In the genomic region with DNA sequence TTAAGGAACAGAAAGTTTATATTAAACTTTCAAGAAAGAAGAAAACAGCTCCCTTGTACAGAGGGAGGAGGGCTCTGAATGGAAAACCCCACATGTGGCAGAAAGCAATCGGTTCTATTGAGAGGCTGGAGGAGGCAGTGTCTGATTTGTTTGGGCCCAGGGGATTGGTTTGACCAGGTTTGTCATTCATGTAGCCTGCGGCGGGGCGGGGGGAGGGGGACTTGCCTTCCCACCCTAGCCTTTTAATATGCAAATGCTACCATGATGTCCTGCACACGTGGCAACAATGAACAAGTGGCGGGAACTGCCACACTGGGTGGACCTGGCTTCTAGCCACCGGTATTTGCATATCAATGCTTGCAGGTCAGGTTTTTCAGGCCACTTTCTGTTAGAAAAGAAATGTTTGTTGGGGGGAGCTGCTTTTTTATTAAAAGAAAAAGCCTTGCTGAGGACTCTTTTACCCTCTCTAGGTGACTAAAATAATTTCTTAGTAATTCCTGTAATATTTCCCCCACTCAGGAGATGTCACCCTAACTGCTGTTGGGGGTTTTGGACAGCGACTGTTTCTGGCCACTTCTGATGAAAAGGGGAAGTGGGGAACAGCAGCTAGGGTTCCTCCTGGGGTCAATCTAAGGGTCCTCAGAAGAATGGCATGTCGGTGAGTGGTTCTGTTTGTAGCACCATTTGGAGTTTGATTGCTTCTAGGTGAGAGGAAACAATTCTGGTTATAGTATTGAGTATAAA, we compare ENCODE assay signal across 27 cellular contexts.
DNase-seq lines count a peak whose midpoint lies in the region; ATAC-seq and TF ChIP-seq lines count a peak whose summit lies in the region.
"Had no signal": no experiment of that assay in that cellular context is flagged by ENCODE, and none has a peak within 500 bp of the region (broad histone marks: within the 10 kb centered on the region; RNA-seq: fewer than 3 reads in every experiment).

No MANE protein-coding gene starts in this region.

- ATAC-seq in HG03159 (IDR thresholded peaks at IDR 0.05; ENCODE audit: unreplicated experiment): peak; percentile 46
- no peak for ATAC-seq in natural killer cell treated with Interleukin-12 subunit alpha and Interleukin-12 subunit beta and Interleukin-15 and Interleukin-18, amount 100 ng/mL, for 72 hours
- ATAC-seq in HG02798 (IDR thresholded peaks at IDR 0.05; ENCODE audit: poor library complexity, unreplicated experiment): no peak
- ATAC-seq: activated naive CD4-positive, alpha-beta T cell treated with anti-CD3 and anti-CD28 coated beads, Interleukin-2, amount 50 U/mL, for 72 hours; gastrocnemius medialis; left lung; natural killer cell; stimulated activated effector memory CD8-positive, alpha-beta T cell treated with anti-CD3 and anti-CD28 coated beads, Interleukin-12 subunit alpha, Interleukin-12 subunit beta, amount 100 ng/mL, for 72 hours had no signal

- H3K4me1 ChIP-seq in iPS DF 6.9 (ENCODE audit: control insufficient read depth, insufficient read depth, low read length): no peaks in the 10 kb centered on the region
- H3K4me1 ChIP-seq: BLaER1 treated with 17β-estradiol and CSF1 and Interleukin-3, amounts not matched to agents 10 nM and 100 nM; esophagus muscularis mucosa; gastrocnemius medialis; left lung; sigmoid colon; uterus had no signal

- H3K4me1 Mint-ChIP-seq in natural killer cell treated with Interleukin-12 subunit alpha and Interleukin-12 subunit beta and Interleukin-15 and Interleukin-18, amount 100 ng/mL, for 72 hours (ENCODE audit: low read depth in 2 of 2): no peaks in the 10 kb centered on the region
- no peaks in the 10 kb centered on the region for H3K4me1 Mint-ChIP-seq in HFFc6 (ENCODE audit: low read depth)
- H3K4me1 Mint-ChIP-seq: IgD-negative memory B cell; mesothelial cell of epicardium; natural killer cell; stimulated activated effector memory CD8-positive, alpha-beta T cell treated with anti-CD3 and anti-CD28 coated beads, Interleukin-12 subunit alpha, Interleukin-12 subunit beta, amount 100 ng/mL, for 72 hours had no signal

- whole genome bisulfite sequencing in iPS DF 6.9 (ENCODE audit: insufficient coverage, insufficient read length): no CpG with 5 or more reads among the region's 9 CpGs

- no peaks in the 10 kb centered on the region for H3K27me3 Mint-ChIP-seq in natural killer cell treated with Interleukin-12 subunit alpha and Interleukin-12 subunit beta and Interleukin-15 and Interleukin-18, amount 100 ng/mL, for 72 hours
- peaks cover 3% of the 10 kb centered on the region; the same call in 1 of the 2 replicates for H3K27me3 Mint-ChIP-seq in HFFc6 (ENCODE audit: insufficient read depth)
- H3K27me3 Mint-ChIP-seq: IgD-negative memory B cell had no signal

- H3K27ac ChIP-seq in iPS DF 6.9 (ENCODE audit: low read length): no peak overlapping the region
- H3K27ac ChIP-seq: BLaER1 treated with 17β-estradiol and CSF1 and Interleukin-3, amounts not matched to agents 10 nM and 100 nM; esophagus muscularis mucosa; gastrocnemius medialis; HL-60; left lung; sigmoid colon; uterus had no signal

- H3K4me3 ChIP-seq in GM12865 (ENCODE audit: low read depth, low read length) (no peak overlapping the region), iPS DF 6.9 (ENCODE audit: low read length) (no peak overlapping the region)
- H3K4me3 ChIP-seq: BLaER1 treated with 17β-estradiol and CSF1 and Interleukin-3, amounts not matched to agents 10 nM and 100 nM; esophagus muscularis mucosa; gastrocnemius medialis; left lung; sigmoid colon; uterus had no signal

- no peaks in the 10 kb centered on the region for H3K36me3 Mint-ChIP-seq in natural killer cell treated with Interleukin-12 subunit alpha and Interleukin-12 subunit beta and Interleukin-15 and Interleukin-18, amount 100 ng/mL, for 72 hours
- no peaks in the 10 kb centered on the region for H3K36me3 Mint-ChIP-seq in HFFc6 (ENCODE audit: low read depth)
- H3K36me3 Mint-ChIP-seq: activated naive CD4-positive, alpha-beta T cell treated with anti-CD3 and anti-CD28 coated beads, Interleukin-2, amount 50 U/mL, for 72 hours; IgD-negative memory B cell; mesothelial cell of epicardium; natural killer cell; stimulated activated effector memory CD8-positive, alpha-beta T cell treated with anti-CD3 and anti-CD28 coated beads, Interleukin-12 subunit alpha, Interleukin-12 subunit beta, amount 100 ng/mL, for 72 hours had no signal

- H3K9me3 ChIP-seq in iPS DF 6.9 (ENCODE audit: control insufficient read depth, insufficient read depth, low read length): no peaks in the 10 kb centered on the region; the same call in 1 of the 2 replicates
- H3K9me3 ChIP-seq: esophagus muscularis mucosa, gastrocnemius medialis, uterus had no signal

- no peak overlapping the region for H3K4me3 Mint-ChIP-seq in natural killer cell treated with Interleukin-12 subunit alpha and Interleukin-12 subunit beta and Interleukin-15 and Interleukin-18, amount 100 ng/mL, for 72 hours
- H3K4me3 Mint-ChIP-seq in HFFc6: no peak overlapping the region
- H3K4me3 Mint-ChIP-seq: IgD-negative memory B cell; mesothelial cell of epicardium; natural killer cell; stimulated activated effector memory CD8-positive, alpha-beta T cell treated with anti-CD3 and anti-CD28 coated beads, Interleukin-12 subunit alpha, Interleukin-12 subunit beta, amount 100 ng/mL, for 72 hours had no signal

- TF ChIP-seq CTCF in GM12865 (IDR thresholded peaks at IDR 0.05; ENCODE audit: insufficient read depth, low read depth, low read length, missing control alignments) (no peak), HFFc6 (IDR thresholded peaks at IDR 0.05) (no peak)

- DNase-seq in GM12865 (ENCODE audit: low read depth) (peak; percentile 15), RPMI8226 (peak; percentile 31), iPS DF 6.9 (ENCODE audit: low read depth, low spot score) (peak; percentile 83), HFFc6 (no peak)
- no peak for DNase-seq in stimulated activated CD4-positive, alpha-beta T cell treated with anti-CD3 and anti-CD28 coated beads, Interleukin-15, amount 100 ng/mL, for 24 hours
- no peak for DNase-seq in natural killer cell treated with Interleukin-12 subunit alpha and Interleukin-12 subunit beta and Interleukin-15 and Interleukin-18, amount 100 ng/mL, for 72 hours (ENCODE audit: low spot score)
- DNase-seq: ACHN; activated CD4-positive, alpha-beta T cell treated with anti-CD3 and anti-CD28 coated beads for 48 hours; Calu3; cerebellar nuclear complex; effector CD8-positive, alpha-beta T cell; gastrocnemius medialis; left lung; natural killer cell; NCI-H1694 treated with DMSO at 0.1 percent for 48 hours; NCI-H2227 treated with DMSO at 0.1 percent for 48 hours; sigmoid colon; uterus had no signal

- H3K27me3 ChIP-seq in iPS DF 6.9 (ENCODE audit: control insufficient read depth, insufficient read depth, low read length): no peaks in the 10 kb centered on the region
- H3K27me3 ChIP-seq: BLaER1 treated with 17β-estradiol and CSF1 and Interleukin-3, amounts not matched to agents 10 nM and 100 nM; esophagus muscularis mucosa; gastrocnemius medialis; left lung; sigmoid colon; uterus had no signal

- H3K36me3 ChIP-seq in iPS DF 6.9 (ENCODE audit: control insufficient read depth, insufficient read depth, low read length): no peaks in the 10 kb centered on the region
- H3K36me3 ChIP-seq: BLaER1 treated with 17β-estradiol and CSF1 and Interleukin-3, amounts not matched to agents 10 nM and 100 nM; esophagus muscularis mucosa; gastrocnemius medialis; left lung; sigmoid colon; uterus had no signal

- H3K9me3 Mint-ChIP-seq in natural killer cell treated with Interleukin-12 subunit alpha and Interleukin-12 subunit beta and Interleukin-15 and Interleukin-18, amount 100 ng/mL, for 72 hours: peaks cover 14% of the 10 kb centered on the region
- H3K9me3 Mint-ChIP-seq in HFFc6: no peaks in the 10 kb centered on the region

- no peak overlapping the region for H3K27ac Mint-ChIP-seq in natural killer cell treated with Interleukin-12 subunit alpha and Interleukin-12 subunit beta and Interleukin-15 and Interleukin-18, amount 100 ng/mL, for 72 hours
- H3K27ac Mint-ChIP-seq in HFFc6: no peak overlapping the region
- H3K27ac Mint-ChIP-seq: activated naive CD4-positive, alpha-beta T cell treated with anti-CD3 and anti-CD28 coated beads, Interleukin-2, amount 50 U/mL, for 72 hours; IgD-negative memory B cell; mesothelial cell of epicardium; natural killer cell; stimulated activated effector memory CD8-positive, alpha-beta T cell treated with anti-CD3 and anti-CD28 coated beads, Interleukin-12 subunit alpha, Interleukin-12 subunit beta, amount 100 ng/mL, for 72 hours had no signal

Comparison
In these comparisons a context has a peak if more than half of its experiments do, and no peak if none do; other contexts are left out.
1. DNase-seq: peak in GM12865 (single experiment), RPMI8226 (single experiment) and iPS DF 6.9 (single experiment); none in stimulated activated CD4-positive, alpha-beta T cell treated with anti-CD3 and anti-CD28 coated beads, Interleukin-15, amount 100 ng/mL, for 24 hours (single experiment), natural killer cell treated with Interleukin-12 subunit alpha and Interleukin-12 subunit beta and Interleukin-15 and Interleukin-18, amount 100 ng/mL, for 72 hours (single experiment) and HFFc6 (single experiment).